ENCODE assay signal across 8 cellular contexts in genomic region chr12:39372929-39373328, GRCh38.
DNase-seq lines count a peak whose midpoint lies in the region; ATAC-seq and TF ChIP-seq lines count a peak whose summit lies in the region.

No MANE protein-coding gene starts in this region.

- 64 to 72% (median 71%) methylated on average over 2 of the region's 2 CpGs for WGBS in stomach, 5 donors

- peak overlapping the region; percentile 1 for H3K4me3 Mint-ChIP-seq in activated naive CD8-positive, alpha-beta T cell treated with anti-CD3 and anti-CD28 coated beads for 36 hours

- no peak for TF ChIP-seq POLR2A in stomach (IDR thresholded peaks at IDR 0.05)

- in situ Hi-C loops in GM13977 (cut with MboI; ENCODE audit: low pct_unique_long_range_greater_than_20kb, low sequenced_read_pairs, unreplicated experiment) = no loop called here

- TF ChIP-seq CTCF in GM13977 (IDR thresholded peaks at IDR 0.05; ENCODE audit: extremely low read depth, insufficient read depth, missing control alignments) = no peak
- no peak for TF ChIP-seq CTCF in stomach (IDR thresholded peaks at IDR 0.05)

- no peaks in the 10 kb centered on the region for H3K27me3 Mint-ChIP-seq in activated naive CD8-positive, alpha-beta T cell treated with anti-CD3 and anti-CD28 coated beads for 36 hours

- no peak for TF ChIP-seq EP300 in stomach (IDR thresholded peaks at IDR 0.05)

- H3K4me3 ChIP-seq in stomach = no peak overlapping the region

- peaks cover 6% of the 10 kb centered on the region for H3K36me3 Mint-ChIP-seq in activated naive CD8-positive, alpha-beta T cell treated with anti-CD3 and anti-CD28 coated beads for 36 hours

- no peaks in the 10 kb centered on the region for H3K9me3 ChIP-seq in stomach

- H3K4me1 ChIP-seq in stomach = peaks cover 0 to 21% (median under 1%) of the 10 kb centered on the region in 4 donors

- H3K27ac Mint-ChIP-seq in activated naive CD8-positive, alpha-beta T cell treated with anti-CD3 and anti-CD28 coated beads for 36 hours = peak overlapping the region; percentile 4

- peak; percentile 70 for ATAC-seq in GM21390 (IDR thresholded peaks at IDR 0.05; ENCODE audit: unreplicated experiment)
- peak; percentile 67 for ATAC-seq in HG03460 (IDR thresholded peaks at IDR 0.05; ENCODE audit: unreplicated experiment)

- no peaks in the 10 kb centered on the region for H3K9me3 Mint-ChIP-seq in activated naive CD8-positive, alpha-beta T cell treated with anti-CD3 and anti-CD28 coated beads for 36 hours

- intact Hi-C loops in stomach (cut with DNase I; ENCODE audit: low total_unique reads) = no loop called here

- H3K4me1 Mint-ChIP-seq in activated naive CD8-positive, alpha-beta T cell treated with anti-CD3 and anti-CD28 coated beads for 36 hours = peaks cover 20% of the 10 kb centered on the region

- no peaks in the 10 kb centered on the region for H3K36me3 ChIP-seq in stomach

- DNase-seq in GM13977 (ENCODE audit: low spot score) (peak; percentile 12), stomach (no peak), SK-N-DZ (ENCODE audit: low spot score) (no peak), NCI-H187 (lab: John Stamatoyannopoulos, UW) (no peak)
- no peak for DNase-seq in activated naive CD8-positive, alpha-beta T cell treated with anti-CD3 and anti-CD28 coated beads for 36 hours
- no peak for DNase-seq in central memory CD4-positive, alpha-beta T cell

- no peak overlapping the region for H3K27ac ChIP-seq in stomach

- H3K27me3 ChIP-seq in stomach = no peaks in the 10 kb centered on the region
